In genomic region chr13:93450226-93450625, GRCh38 we compare ENCODE assay signal across 20 cellular contexts.
DNase-seq lines count a peak whose midpoint lies in the region; ATAC-seq and TF ChIP-seq lines count a peak whose summit lies in the region.
"Had no signal": no experiment of that assay in that cellular context is flagged by ENCODE, and none has a peak within 500 bp of the region (broad histone marks: within the 10 kb centered on the region; RNA-seq: fewer than 3 reads in every experiment).

No MANE protein-coding gene starts in this region.

- H3K4me1 Mint-ChIP-seq in activated naive CD8-positive, alpha-beta T cell treated with anti-CD3 and anti-CD28 coated beads for 36 hours, result no peaks in the 10 kb centered on the region
- no peaks in the 10 kb centered on the region for H3K4me1 Mint-ChIP-seq in naive thymus-derived CD8-positive, alpha-beta T cell

- ATAC-seq in naive thymus-derived CD8-positive, alpha-beta T cell, result no peak
- ATAC-seq: GM23338; left lung; natural killer cell treated with Interleukin-12 subunit alpha and Interleukin-12 subunit beta and Interleukin-15 and Interleukin-18, amount 100 ng/mL, for 72 hours had no signal

- DNase-seq in AG08396 (ENCODE audit: low spot score) (peak; percentile 33), HT1080 (ENCODE audit: low read depth) (peak; percentile 8), cardiac fibroblast (ENCODE audit: low read depth in 2 of 2) (peak; percentile 10 to 76), kidney tubule cell (ENCODE audit: low spot score) (peak; percentile 25), NCI-H2081 treated with DMSO at 0.1 percent for 48 hours (lab: John Stamatoyannopoulos, UW) (no peak)
- DNase-seq in activated naive CD8-positive, alpha-beta T cell treated with anti-CD3 and anti-CD28 coated beads for 36 hours, result no peak
- no peak for DNase-seq in naive thymus-derived CD8-positive, alpha-beta T cell
- DNase-seq in stimulated activated CD4-positive, alpha-beta T cell treated with anti-CD3 and anti-CD28 coated beads, Interleukin-2, amount 100 ng/mL, for 24 hours, result no peak
- DNase-seq: activated T-cell treated with anti-CD3 and anti-CD28 coated beads for 4 hours, AML-193, cerebellar nuclear complex, hypothalamus, KG1, NCI-H1417, Right ventricle myocardium superior, thyroid gland had no signal

- no peak overlapping the region for H3K27ac Mint-ChIP-seq in activated naive CD8-positive, alpha-beta T cell treated with anti-CD3 and anti-CD28 coated beads for 36 hours
- H3K27ac Mint-ChIP-seq in naive thymus-derived CD8-positive, alpha-beta T cell, result no peak overlapping the region
- H3K27ac Mint-ChIP-seq: activated naive CD8-positive, alpha-beta T cell; GM23338; natural killer cell treated with Interleukin-12 subunit alpha and Interleukin-12 subunit beta and Interleukin-15 and Interleukin-18, amount 100 ng/mL, for 72 hours had no signal

- no peaks in the 10 kb centered on the region for H3K9me3 Mint-ChIP-seq in activated naive CD8-positive, alpha-beta T cell treated with anti-CD3 and anti-CD28 coated beads for 36 hours
- H3K9me3 Mint-ChIP-seq in naive thymus-derived CD8-positive, alpha-beta T cell, result peaks cover 0 to 5% (median 0%) of the 10 kb centered on the region in 9 donors

- H3K4me3 Mint-ChIP-seq in activated naive CD8-positive, alpha-beta T cell treated with anti-CD3 and anti-CD28 coated beads for 36 hours, result no peak overlapping the region
- no peak overlapping the region for H3K4me3 Mint-ChIP-seq in naive thymus-derived CD8-positive, alpha-beta T cell
- H3K4me3 Mint-ChIP-seq: activated naive CD8-positive, alpha-beta T cell; GM23338; natural killer cell treated with Interleukin-12 subunit alpha and Interleukin-12 subunit beta and Interleukin-15 and Interleukin-18, amount 100 ng/mL, for 72 hours had no signal

- POLR2A ChIA-PET in naive thymus-derived CD8-positive, alpha-beta T cell (lab: Charles Lee), result no interaction called here

- TF ChIP-seq CTCF in cardiac fibroblast (IDR thresholded peaks at IDR 0.05; ENCODE audit: low read depth, low read length), result no peak

- H3K36me3 Mint-ChIP-seq in activated naive CD8-positive, alpha-beta T cell treated with anti-CD3 and anti-CD28 coated beads for 36 hours, result no peaks in the 10 kb centered on the region
- no peaks in the 10 kb centered on the region for H3K36me3 Mint-ChIP-seq in naive thymus-derived CD8-positive, alpha-beta T cell
- H3K36me3 Mint-ChIP-seq: activated naive CD8-positive, alpha-beta T cell; natural killer cell treated with Interleukin-12 subunit alpha and Interleukin-12 subunit beta and Interleukin-15 and Interleukin-18, amount 100 ng/mL, for 72 hours had no signal

- H3K27me3 Mint-ChIP-seq in activated naive CD8-positive, alpha-beta T cell treated with anti-CD3 and anti-CD28 coated beads for 36 hours, result no peaks in the 10 kb centered on the region
- H3K27me3 Mint-ChIP-seq in naive thymus-derived CD8-positive, alpha-beta T cell, result peaks cover 0 to 9% (median 0%) of the 10 kb centered on the region in 5 donors
- H3K27me3 Mint-ChIP-seq: natural killer cell treated with Interleukin-12 subunit alpha and Interleukin-12 subunit beta and Interleukin-15 and Interleukin-18, amount 100 ng/mL, for 72 hours had no signal

- no peak overlapping the region for H3K4me3 ChIP-seq in cardiac fibroblast (replicated peaks in 1 of 2; ENCODE audit: low read depth in 2 of 2, low read length in 2 of 2)
- H3K4me3 ChIP-seq: GM23338, left lung, thyroid gland had no signal

Comparison
In these comparisons a context has a peak if more than half of its experiments do, and no peak if none do; other contexts are left out.
1. DNase-seq: peak in AG08396 (single experiment), HT1080 (single experiment), cardiac fibroblast (2 of 2) and kidney tubule cell (single experiment); none in activated naive CD8-positive, alpha-beta T cell treated with anti-CD3 and anti-CD28 coated beads for 36 hours (single experiment), NCI-H2081 treated with DMSO at 0.1 percent for 48 hours (single experiment), naive thymus-derived CD8-positive, alpha-beta T cell (0 of 10) and stimulated activated CD4-positive, alpha-beta T cell treated with anti-CD3 and anti-CD28 coated beads, Interleukin-2, amount 100 ng/mL, for 24 hours (0 of 2).